7 cellular contexts compared by ENCODE assay signal in the genomic region with DNA sequence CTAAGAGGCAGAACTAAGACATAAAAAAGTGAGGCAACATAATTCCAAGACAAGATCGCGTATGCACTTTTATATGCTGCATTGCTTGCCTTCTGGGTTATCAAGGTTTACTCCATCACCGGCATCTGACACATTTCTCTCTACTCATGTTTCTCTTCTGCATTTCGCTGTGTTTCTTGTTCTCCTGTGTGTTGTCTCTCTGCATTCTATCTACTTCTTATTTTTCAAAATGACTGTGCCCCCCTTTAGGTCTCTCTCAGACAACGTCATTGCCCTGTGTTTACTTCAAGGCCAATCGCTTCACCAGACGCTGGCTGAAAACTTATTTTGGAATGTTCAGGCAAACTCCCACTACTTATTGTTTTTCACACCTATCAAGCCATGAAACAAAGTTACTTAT.
"Had no signal": no experiment of that assay in that cellular context is flagged by ENCODE, and none has a peak within 500 bp of the region (broad histone marks: within the 10 kb centered on the region; RNA-seq: fewer than 3 reads in every experiment).

No MANE protein-coding gene starts in this region.

- H3K27ac Mint-ChIP-seq: GM23338, H9, IgD-negative memory B cell had no signal

- H2AFZ ChIP-seq: GM23338 had no signal

- H3K27ac ChIP-seq: HL-60 had no signal

- H3K4me3 Mint-ChIP-seq: GM23338, H9, IgD-negative memory B cell had no signal

- H3K4me2 ChIP-seq: GM23338 had no signal

- H3K9me3 Mint-ChIP-seq: GM23338, H9 had no signal

- H3K4me3 ChIP-seq: GM23338 had no signal

- ATAC-seq: GM23338, HepG2 had no signal

- H3K27me3 Mint-ChIP-seq: IgD-negative memory B cell had no signal

- DNase-seq: H9, HCEC 1CT, KBM-7 had no signal
